8 cellular contexts compared by ENCODE assay signal in the genomic region with DNA sequence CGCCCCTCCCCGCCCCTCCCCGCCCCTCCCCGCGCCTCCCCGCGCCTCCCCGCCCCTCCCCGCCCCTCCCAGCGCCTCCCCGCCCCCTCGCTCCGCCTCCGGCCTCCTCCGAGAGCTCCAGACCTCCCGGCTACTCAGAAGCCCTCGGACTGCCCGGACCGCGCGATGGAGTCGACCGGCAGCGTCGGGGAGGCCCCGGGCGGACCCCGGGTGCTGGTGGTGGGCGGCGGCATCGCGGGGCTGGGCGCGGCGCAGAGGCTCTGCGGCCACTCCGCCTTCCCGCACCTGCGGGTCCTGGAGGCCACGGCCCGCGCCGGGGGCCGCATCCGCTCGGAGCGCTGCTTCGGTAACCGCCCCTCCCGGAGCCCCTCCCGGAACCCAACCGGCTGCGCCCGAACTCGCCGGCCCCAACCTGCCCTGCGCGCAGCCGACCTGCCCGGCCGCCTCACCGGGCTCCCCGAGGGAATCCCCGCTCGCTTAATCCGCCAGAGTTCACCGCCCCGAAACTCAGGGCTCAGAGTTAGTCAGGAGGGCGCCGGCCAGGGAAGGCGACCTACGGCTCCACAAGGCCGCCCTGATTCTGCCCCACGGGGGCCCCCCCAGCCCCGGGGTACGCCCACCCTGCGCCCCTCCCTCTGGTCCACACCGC. TPM values are rescaled to one million over a fixed set of nuclear protein-coding genes. Genes with fewer than 3 reads are reported as not detected.
DNase-seq lines count a peak whose midpoint lies in the region; ATAC-seq and TF ChIP-seq lines count a peak whose summit lies in the region.

A gene (plus strand): TSS at position 111 of the 649 bp plus-strand sequence. CDS start 55 bp downstream, at position 166.

- peak; percentile 87 for DNase-seq in 8988T
- DNase-seq in RWPE2 (ENCODE audit: low spot score) = no peak
- DNase-seq in amygdala (lab: John Stamatoyannopoulos, UW) = peak in 35 of 56 donors; percentile 17 to 78 (median 50)
- DNase-seq in left ventricle myocardium inferior = peak; percentile 74
- DNase-seq in progenitor cell of endocrine pancreas (ENCODE audit: low spot score, unreplicated experiment) = peak; percentile 56

- H3K4me3 ChIP-seq in RWPE2 (ENCODE audit: severe bottlenecking) = peak within 1 kb of the TSS; percentile 68
- H3K4me3 ChIP-seq in left ventricle myocardium inferior = peak within 1 kb of the TSS; percentile 86

- no peaks in the 10 kb centered on the region for H3K9me3 Mint-ChIP-seq in progenitor cell of endocrine pancreas (ENCODE audit: low read depth)

- H3K9me3 ChIP-seq in RWPE2 (ENCODE audit: severe bottlenecking) (no peaks in the 10 kb centered on the region), left ventricle myocardium inferior (replicated peaks) (no peaks in the 10 kb centered on the region)

- no peaks in the 10 kb centered on the region for H3K36me3 Mint-ChIP-seq in progenitor cell of endocrine pancreas (ENCODE audit: insufficient read depth)

- H3K27ac ChIP-seq in RWPE2 (ENCODE audit: poor library complexity, severe bottlenecking) = no peak within 1 kb of the TSS
- H3K27ac ChIP-seq in left ventricle myocardium inferior (replicated peaks) = peak within 1 kb of the TSS; percentile 88

- TF ChIP-seq CTCF in RWPE2 (IDR thresholded peaks at IDR 0.05; ENCODE audit: poor library complexity, severe bottlenecking) (no peak), left ventricle myocardium inferior (IDR thresholded peaks at IDR 0.05; ENCODE audit: borderline replicate concordance) (no peak), progenitor cell of endocrine pancreas (IDR thresholded peaks at IDR 0.05; ENCODE audit: unreplicated experiment) (no peak)

- no peak within 1 kb of the TSS for H3K27ac Mint-ChIP-seq in progenitor cell of endocrine pancreas

- H3K27me3 Mint-ChIP-seq in progenitor cell of endocrine pancreas = peaks cover 29% of the 10 kb centered on the region

- H3K4me1 Mint-ChIP-seq in progenitor cell of endocrine pancreas (ENCODE audit: low read depth) = peaks cover 1% of the 10 kb centered on the region

- H3K36me3 ChIP-seq in RWPE2 (ENCODE audit: low read depth) = no peaks in the 10 kb centered on the region
- H3K36me3 ChIP-seq in left ventricle myocardium inferior = no peaks in the 10 kb centered on the region

- no peaks in the 10 kb centered on the region for H3K27me3 ChIP-seq in RWPE2 (ENCODE audit: insufficient read depth, poor library complexity, severe bottlenecking)
- H3K27me3 ChIP-seq in left ventricle myocardium inferior (ENCODE audit: low read depth) = no peaks in the 10 kb centered on the region

- intact Hi-C loops in left ventricle myocardium inferior (cut with micrococcal nuclease) = no loop called here

- H3K4me1 ChIP-seq in RWPE2 (ENCODE audit: insufficient read depth, poor library complexity, severe bottlenecking) = peaks cover under 1% of the 10 kb centered on the region
- peaks cover 30% of the 10 kb centered on the region for H3K4me1 ChIP-seq in left ventricle myocardium inferior

- peak within 1 kb of the TSS; percentile 71 for H3K4me3 Mint-ChIP-seq in progenitor cell of endocrine pancreas (ENCODE audit: low read depth)

- ATAC-seq in GM18519 (IDR thresholded peaks at IDR 0.05; ENCODE audit: low FRiP score, unreplicated experiment) (peak; percentile 35), HG02970 (IDR thresholded peaks at IDR 0.05; ENCODE audit: low FRiP score, unreplicated experiment) (peak; percentile 50), RWPE2 (ENCODE audit: low read depth) (peak; percentile 63), HG03469 (IDR thresholded peaks at IDR 0.05; ENCODE audit: unreplicated experiment) (no peak)

RNA-seq across cellular contexts. Expression of the gene that starts here (rescaled TPM):
- 2.9 TPM for total RNA-seq in left ventricle myocardium inferior
- total RNA-seq in progenitor cell of endocrine pancreas = 11.9 and 14.1 TPM in 2 replicates
